ENCODE assay signal across 1 cellular context in genomic region chr13:107838592-107839161, GRCh38.
TF ChIP-seq lines count a peak whose summit lies in the region.

No MANE protein-coding gene starts in this region.

TF ChIP-seq in GM23338, 12 proteins besides CTCF, POLR2A, EP300 and RAD21 (continued from another document):
- no peak for TF ChIP-seq CREB1 (CRISPR knock-in tag; IDR thresholded peaks at IDR 0.05; ENCODE audit: low read depth)
